In the genomic region with DNA sequence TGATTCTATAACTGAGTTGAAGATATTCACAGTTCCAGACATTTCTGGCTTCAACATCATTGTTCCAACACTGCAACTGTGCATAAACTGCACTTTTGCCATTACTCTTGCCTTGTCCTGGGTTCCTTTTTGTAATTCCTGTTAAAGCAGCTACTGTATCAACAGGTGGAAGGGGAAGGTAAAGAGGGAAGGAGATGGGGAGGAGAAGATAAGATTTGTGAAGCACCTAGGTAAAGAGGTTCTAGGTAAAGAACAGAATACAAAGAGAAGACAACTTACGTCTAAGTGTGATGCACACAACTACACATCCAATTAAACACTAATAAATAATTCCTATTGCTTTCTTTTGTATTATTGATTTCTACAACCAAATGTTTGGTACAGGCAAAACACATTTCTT, we compare ENCODE assay signal across 30 cellular contexts.
"Had no signal": no experiment of that assay in that cellular context is flagged by ENCODE, and none has a peak within 500 bp of the region (broad histone marks: within the 10 kb centered on the region; RNA-seq: fewer than 3 reads in every experiment).

No MANE protein-coding gene starts in this region.

- DNase-seq: natural killer cell; occipital lobe; ovary; psoas muscle; right cardiac atrium; spleen; stimulated activated CD4-positive, alpha-beta T cell treated with anti-CD3 and anti-CD28 coated beads, Interleukin-12 subunit alpha, Interleukin-12 subunit beta, amount 100 ng/mL, for 4 hours; stimulated activated CD4-positive, alpha-beta T cell treated with anti-CD3 and anti-CD28 coated beads, Interleukin-1b, Interleukin-23, amount 100 ng/mL, for 48 hours; stimulated activated CD4-positive, alpha-beta T cell treated with anti-CD3 and anti-CD28 coated beads, Interleukin-4, amount 100 ng/mL, for 1 hour; stimulated activated CD4-positive, alpha-beta T cell treated with anti-CD3 and anti-CD28 coated beads, Interleukin-4, amount 100 ng/mL, for 4 hours; stimulated activated CD8-positive, alpha-beta memory T cell treated with anti-CD3 and anti-CD28 coated beads, Interleukin-4, amount 100 ng/mL, for 48 hours; stimulated activated naive CD4-positive, alpha-beta T cell; stimulated activated naive CD8-positive, alpha-beta T cell treated with anti-CD3 and anti-CD28 coated beads, Interleukin-15, amount 100 ng/mL, for 72 hours; stimulated activated naive CD8-positive, alpha-beta T cell treated with anti-CD3 and anti-CD28 coated beads, Interleukin-15, Interleukin-2, amounts not matched to agents 100 U/mL and 50 U/mL, for 24 hours; substantia nigra; testis; tibial artery; transverse colon; upper lobe of right lung; uterus had no signal

- H3K27ac Mint-ChIP-seq: natural killer cell; nephron; neural progenitor cell; stimulated activated memory B cell treated with anti-CD40 and anti-IgM and Interleukin-4, amounts not matched to agents 10 μg/mL and 1 μg/mL and 100 μg/mL, for 72 hours; stimulated activated naive CD8-positive, alpha-beta T cell treated with anti-CD3 and anti-CD28 coated beads, Interleukin-15, amount 100 ng/mL, for 72 hours; type B pancreatic cell had no signal

- H3K9me3 ChIP-seq: ovary, psoas muscle, spleen, suprapubic skin, testis, tibial artery, transverse colon, upper lobe of right lung, uterus had no signal

- H3K4me1 Mint-ChIP-seq: neural progenitor cell had no signal

- H3K27ac ChIP-seq: neural progenitor cell, ovary, parathyroid adenoma, psoas muscle, skin epidermis, spleen, suprapubic skin, testis, tibial artery, transverse colon, upper lobe of right lung, uterus had no signal

- H3K4me3 Mint-ChIP-seq: natural killer cell; nephron; neural progenitor cell; stimulated activated memory B cell treated with anti-CD40 and anti-IgM and Interleukin-4, amounts not matched to agents 10 μg/mL and 1 μg/mL and 100 μg/mL, for 72 hours; stimulated activated naive CD8-positive, alpha-beta T cell treated with anti-CD3 and anti-CD28 coated beads, Interleukin-15, amount 100 ng/mL, for 72 hours; type B pancreatic cell had no signal

- H3K9me3 Mint-ChIP-seq: natural killer cell; nephron; neural progenitor cell; stimulated activated memory B cell treated with anti-CD40 and anti-IgM and Interleukin-4, amounts not matched to agents 10 μg/mL and 1 μg/mL and 100 μg/mL, for 72 hours; stimulated activated naive CD8-positive, alpha-beta T cell treated with anti-CD3 and anti-CD28 coated beads, Interleukin-15, amount 100 ng/mL, for 72 hours; type B pancreatic cell had no signal

- ATAC-seq: natural killer cell; psoas muscle; right cardiac atrium; sciatic nerve; stimulated activated memory B cell treated with anti-CD40 and anti-IgM and Interleukin-4, amounts not matched to agents 10 μg/mL and 1 μg/mL and 100 μg/mL, for 72 hours; stimulated activated naive CD8-positive, alpha-beta T cell treated with anti-CD3 and anti-CD28 coated beads, Interleukin-15, amount 100 ng/mL, for 72 hours; stimulated activated naive CD8-positive, alpha-beta T cell treated with anti-CD3 and anti-CD28 coated beads, Interleukin-15, Interleukin-2, amounts not matched to agents 100 U/mL and 50 U/mL, for 24 hours; upper lobe of right lung had no signal

- H3K4me1 ChIP-seq: neural progenitor cell, parathyroid adenoma, testis, upper lobe of right lung, uterus had no signal

- H3K27me3 Mint-ChIP-seq: progenitor cell of endocrine pancreas; stimulated activated memory B cell treated with anti-CD40 and anti-IgM and Interleukin-4, amounts not matched to agents 10 μg/mL and 1 μg/mL and 100 μg/mL, for 72 hours; stimulated activated naive CD8-positive, alpha-beta T cell treated with anti-CD3 and anti-CD28 coated beads, Interleukin-15, amount 100 ng/mL, for 72 hours; type B pancreatic cell had no signal

- H3K4me3 ChIP-seq: neural progenitor cell, ovary, psoas muscle, skin epidermis, smooth muscle cell, spleen, suprapubic skin, testis, tibial artery, transverse colon, upper lobe of right lung, uterus had no signal

- H3K27me3 ChIP-seq: neural progenitor cell, ovary, spleen, suprapubic skin, testis, tibial artery, transverse colon, upper lobe of right lung, uterus had no signal

- H3K36me3 ChIP-seq: ovary, uterus had no signal
